ENCODE assay signal across 17 cellular contexts in genomic region chrX:18119856-18120255, GRCh38.
DNase-seq lines count a peak whose midpoint lies in the region; ATAC-seq and TF ChIP-seq lines count a peak whose summit lies in the region.
"Had no signal": no experiment of that assay in that cellular context is flagged by ENCODE, and none has a peak within 500 bp of the region (broad histone marks: within the 10 kb centered on the region; RNA-seq: fewer than 3 reads in every experiment).

No MANE protein-coding gene starts in this region.

- ATAC-seq in CD4-positive, alpha-beta T cell (ENCODE audit: poor library complexity): peak; percentile 46
- peak; percentile 45; the same call in 1 of the 3 replicates for ATAC-seq in RWPE2 (ENCODE audit: low read depth)
- ATAC-seq: Panc1 had no signal

- H3K9ac ChIP-seq in neuronal stem cell (ENCODE audit: low read depth, low read length, poor library complexity): no peak overlapping the region

- no peaks in the 10 kb centered on the region for H3K36me3 Mint-ChIP-seq in CD4-positive, alpha-beta T cell (ENCODE audit: low read depth)
- H3K36me3 Mint-ChIP-seq: brain had no signal

- no peak overlapping the region for H2BK12ac ChIP-seq in neuronal stem cell (ENCODE audit: low read length)

- no peak overlapping the region for H3K23ac ChIP-seq in neuronal stem cell (ENCODE audit: low read depth, low read length, poor library complexity)

- H3K27me3 ChIP-seq in CD4-positive, alpha-beta T cell (ENCODE audit: control insufficient read depth, insufficient read depth, low read length): no peaks in the 10 kb centered on the region
- H3K27me3 ChIP-seq in RWPE2 (ENCODE audit: insufficient read depth, poor library complexity, severe bottlenecking): no peaks in the 10 kb centered on the region
- H3K27me3 ChIP-seq in left ventricle myocardium inferior (ENCODE audit: low read depth): no peaks in the 10 kb centered on the region
- H3K27me3 ChIP-seq in neuronal stem cell (ENCODE audit: control insufficient read depth in 3 of 3, insufficient read depth in 3 of 3, low read depth in 1 of 3, low read length in 3 of 3): peaks cover 0 to 6% (median 0%) of the 10 kb centered on the region in 3 experiments
- H3K27me3 ChIP-seq: colonic mucosa had no signal

- WGBS in neuronal stem cell (ENCODE audit: extremely low coverage in 2 of 2, insufficient read length in 2 of 2, insufficient replicate concordance in 1 of 2), 2 donors: no CpG with 5 or more reads among the region's 2 CpGs

- H3K27me3 Mint-ChIP-seq in CD4-positive, alpha-beta T cell: peaks cover 5% of the 10 kb centered on the region

- H2AFZ ChIP-seq in neuronal stem cell (ENCODE audit: low read length): no peak overlapping the region

- no peak overlapping the region for H2AK5ac ChIP-seq in neuronal stem cell (ENCODE audit: low read depth, low read length)

- H2BK15ac ChIP-seq in neuronal stem cell (ENCODE audit: low read length): no peak overlapping the region

- intact Hi-C loops in CD4-positive, alpha-beta T cell (cut with DNase I, micrococcal nuclease): loop anchor here in 1 of 2 experiments (5.0 kb wide), 1 partner anchor 178 kb away; no protein-coding TSS in a partner anchor
- intact Hi-C loops in left ventricle myocardium inferior (cut with micrococcal nuclease): no loop called here

- H3K14ac ChIP-seq in neuronal stem cell (ENCODE audit: low read length): no peak overlapping the region

- no peak overlapping the region for H2BK120ac ChIP-seq in neuronal stem cell (ENCODE audit: low read depth, low read length)

- POLR2A ChIA-PET in CD4-positive, alpha-beta T cell (lab: Charles Lee): no interaction called here

- no peak overlapping the region for H2BK5ac ChIP-seq in neuronal stem cell (ENCODE audit: low read length)

- DNase-seq in NCI-H345 (lab: John Stamatoyannopoulos, UW) (peak; percentile 15), NCI-H345 treated with DMSO at 0.1 percent for 48 hours (lab: John Stamatoyannopoulos, UW; ENCODE audit: unreplicated experiment) (no peak), NCI-H1417 (lab: John Stamatoyannopoulos, UW) (peak in 2 of 3 experiments; percentile 64 to 77), RWPE2 (ENCODE audit: low spot score) (no peak), left ventricle myocardium inferior (no peak), neuronal stem cell (ENCODE audit: low spot score) (no peak), C1 segment of cervical spinal cord (lab: John Stamatoyannopoulos, UW) (no peak)
- peak in 5 of 10 experiments; percentile 1 to 10 (median 3) for DNase-seq in CD4-positive, alpha-beta T cell
- DNase-seq: colonic mucosa, hypothalamus, posterior cingulate gyrus, substantia nigra had no signal

- H3K9me3 ChIP-seq in CD4-positive, alpha-beta T cell (ENCODE audit: control insufficient read depth, low read length): no peaks in the 10 kb centered on the region
- H3K9me3 ChIP-seq in RWPE2 (ENCODE audit: severe bottlenecking) (no peaks in the 10 kb centered on the region), left ventricle myocardium inferior (replicated peaks) (no peaks in the 10 kb centered on the region), neuronal stem cell (replicated peaks in 1 of 2; ENCODE audit: control insufficient read depth in 2 of 2, insufficient read depth in 1 of 2, low read depth in 1 of 2, low read length in 2 of 2) (no peaks in the 10 kb centered on the region)
- H3K9me3 ChIP-seq: colonic mucosa, HAP-1 had no signal

- H3K9me3 Mint-ChIP-seq in CD4-positive, alpha-beta T cell: no peaks in the 10 kb centered on the region

- H3K4me3 ChIP-seq in RWPE2 (ENCODE audit: severe bottlenecking) (no peak overlapping the region), left ventricle myocardium inferior (no peak overlapping the region), neuronal stem cell (ENCODE audit: low read length in 2 of 2) (no peak overlapping the region)
- H3K4me3 ChIP-seq: colonic mucosa, HAP-1 had no signal

- no peak overlapping the region for H3K4me2 ChIP-seq in neuronal stem cell (ENCODE audit: insufficient read depth, low read length, poor library complexity, severe bottlenecking)

- no peak for TF ChIP-seq CTCF in CD4-positive, alpha-beta T cell (IDR thresholded peaks at IDR 0.05)
- peak; percentile 18 for TF ChIP-seq CTCF in RWPE2 (IDR thresholded peaks at IDR 0.05; ENCODE audit: poor library complexity, severe bottlenecking)
- TF ChIP-seq CTCF in left ventricle myocardium inferior (IDR thresholded peaks at IDR 0.05; ENCODE audit: borderline replicate concordance): no peak

- no peak overlapping the region for H3K4me3 Mint-ChIP-seq in CD4-positive, alpha-beta T cell
- H3K4me3 Mint-ChIP-seq: brain, nephron had no signal

- H3K27ac Mint-ChIP-seq in CD4-positive, alpha-beta T cell: no peak overlapping the region
- H3K27ac Mint-ChIP-seq: nephron had no signal

- no peaks in the 10 kb centered on the region for H3K79me1 ChIP-seq in neuronal stem cell (ENCODE audit: low read depth, low read length)

- no peak overlapping the region for H4K91ac ChIP-seq in neuronal stem cell (ENCODE audit: low read depth, low read length, poor library complexity)

- no peak overlapping the region for H3K18ac ChIP-seq in neuronal stem cell (ENCODE audit: low read length)

- no peak overlapping the region for H3K27ac ChIP-seq in CD4-positive, alpha-beta T cell (ENCODE audit: low read depth, low read length)
- H3K27ac ChIP-seq in RWPE2 (ENCODE audit: poor library complexity, severe bottlenecking): no peak overlapping the region
- H3K27ac ChIP-seq in left ventricle myocardium inferior (replicated peaks): no peak overlapping the region
- H3K27ac ChIP-seq in neuronal stem cell (replicated peaks; ENCODE audit: low read length): no peak overlapping the region
- H3K27ac ChIP-seq: colonic mucosa, HL-60 had no signal

- H3K36me3 ChIP-seq in RWPE2 (ENCODE audit: low read depth) (no peaks in the 10 kb centered on the region), left ventricle myocardium inferior (no peaks in the 10 kb centered on the region), neuronal stem cell (replicated peaks in 1 of 2; ENCODE audit: control insufficient read depth in 2 of 2, insufficient read depth in 2 of 2, low read length in 2 of 2) (no peaks in the 10 kb centered on the region)
- H3K36me3 ChIP-seq: colonic mucosa, HAP-1 had no signal

- H4K8ac ChIP-seq in neuronal stem cell (ENCODE audit: low read depth, low read length): no peak overlapping the region

- H3K4ac ChIP-seq in neuronal stem cell (ENCODE audit: low read length): no peak overlapping the region

- H3K4me1 ChIP-seq in RWPE2 (ENCODE audit: insufficient read depth, poor library complexity, severe bottlenecking) (no peaks in the 10 kb centered on the region), left ventricle myocardium inferior (no peaks in the 10 kb centered on the region), neuronal stem cell (ENCODE audit: control insufficient read depth in 2 of 2, insufficient read depth in 1 of 2, low read depth in 1 of 2, low read length in 2 of 2) (no peaks in the 10 kb centered on the region)
- H3K4me1 ChIP-seq: colonic mucosa, HAP-1 had no signal

- H3K4me1 Mint-ChIP-seq in CD4-positive, alpha-beta T cell (ENCODE audit: low read depth): no peaks in the 10 kb centered on the region
- H3K4me1 Mint-ChIP-seq: brain, nephron had no signal

- CTCF ChIA-PET in CD4-positive, alpha-beta T cell (lab: Charles Lee): interaction anchor here (1.0 kb wide), 1 partner anchor 174 kb away, joined by 3 read pairs; no protein-coding TSS in a partner anchor

Comparison
In these comparisons a context has a peak if more than half of its experiments do, and no peak if none do; other contexts are left out.
1. DNase-seq: peak in NCI-H345 (single experiment) and NCI-H1417 (2 of 3); none in NCI-H345 treated with DMSO at 0.1 percent for 48 hours (single experiment), RWPE2 (single experiment), left ventricle myocardium inferior (single experiment), neuronal stem cell (single experiment) and C1 segment of cervical spinal cord (0 of 14).